In genomic region chr18:23226930-23227728, GRCh38 we compare ENCODE assay signal across 8 cellular contexts.
DNase-seq lines count a peak whose midpoint lies in the region; ATAC-seq and TF ChIP-seq lines count a peak whose summit lies in the region.

No MANE protein-coding gene starts in this region.

- H2BK120ac ChIP-seq in mesenchymal stem cell (ENCODE audit: low read depth, low read length): peak overlapping the region; percentile 6

- DNase-seq in A673 (ENCODE audit: low spot score) (peak; percentile 56), HK-2 (ENCODE audit: unreplicated experiment) (peak; percentile 7), choroid plexus epithelial cell (ENCODE audit: low read depth) (peak; percentile 84), mesenchymal stem cell (peak; percentile 96)

- no peak overlapping the region for H3K14ac ChIP-seq in mesenchymal stem cell (ENCODE audit: low read length in 2 of 2)

- peak overlapping the region; percentile 90 for H2AK5ac ChIP-seq in mesenchymal stem cell (ENCODE audit: low read length, severe bottlenecking)

- H3K4me3 ChIP-seq in A673 (ENCODE audit: low read depth, low read length, poor library complexity, severe bottlenecking) (no peak overlapping the region), choroid plexus epithelial cell (ENCODE audit: low read depth, low read length) (no peak overlapping the region), mesenchymal stem cell (ENCODE audit: insufficient read depth in 1 of 2, low read depth in 1 of 2, low read length in 2 of 2) (no peak overlapping the region)

- H3K4ac ChIP-seq in mesenchymal stem cell (ENCODE audit: low read depth in 1 of 2, low read length in 2 of 2): peak overlapping the region; percentile 9 to 63

- no peak overlapping the region for H4K91ac ChIP-seq in mesenchymal stem cell (ENCODE audit: low read length)

- intact Hi-C loops in A673 (cut with micrococcal nuclease; ENCODE audit: unreplicated experiment): loop anchor here (1.0 kb wide), 1 partner anchor 84 kb away; no protein-coding TSS in a partner anchor

- H3K27me3 ChIP-seq in A673 (replicated peaks; ENCODE audit: insufficient read depth, low read depth, low read length, poor library complexity) (no peaks in the 10 kb centered on the region), mesenchymal stem cell (ENCODE audit: control insufficient read depth in 1 of 2, insufficient read depth in 1 of 2, low read length in 2 of 2) (no peaks in the 10 kb centered on the region)

- no peak overlapping the region for H2BK5ac ChIP-seq in mesenchymal stem cell (ENCODE audit: low read depth, low read length, poor library complexity, severe bottlenecking)

- H3K4me1 ChIP-seq in A673 (ENCODE audit: insufficient read depth, low read length, poor library complexity, severe bottlenecking) (peaks cover 47% of the 10 kb centered on the region), mesenchymal stem cell (ENCODE audit: control insufficient read depth, insufficient read depth, low read depth, low read length) (peaks cover 19% of the 10 kb centered on the region)

- H3K23ac ChIP-seq in mesenchymal stem cell (ENCODE audit: low read length in 2 of 2): no peak overlapping the region

- H3K9ac ChIP-seq in mesenchymal stem cell (ENCODE audit: low read length): peak overlapping the region; percentile 72

- no TSS peak for BruUV-seq in A673 (replicated peaks; lab: Mats Ljungman, UMichigan)

- POLR2A ChIA-PET in A673 (lab: Charles Lee; ENCODE audit: low non-redundant PET): no interaction called here

- peak overlapping the region; percentile 64 to 93 for H2BK12ac ChIP-seq in mesenchymal stem cell (ENCODE audit: low read length in 2 of 2)

- H3K9me3 ChIP-seq in A673 (ENCODE audit: low read depth, low read length, poor library complexity, severe bottlenecking) (no peaks in the 10 kb centered on the region), mesenchymal stem cell (ENCODE audit: control insufficient read depth, low read length) (no peaks in the 10 kb centered on the region)

- H3K79me1 ChIP-seq in mesenchymal stem cell (replicated peaks; ENCODE audit: low read length, poor library complexity, severe bottlenecking): peaks cover 2% of the 10 kb centered on the region

- no peak overlapping the region for H4K8ac ChIP-seq in mesenchymal stem cell (ENCODE audit: low read length)

- CTCF ChIA-PET in A673 (lab: Charles Lee): interaction anchor here (1.1 kb wide), 1 partner anchor 20 kb away, joined by 4 read pairs; no protein-coding TSS in a partner anchor

- H3K27ac ChIP-seq in A673 (ENCODE audit: low read depth, low read length, poor library complexity, severe bottlenecking) (peak overlapping the region; percentile 4), mesenchymal stem cell (ENCODE audit: low read length, poor library complexity, severe bottlenecking) (peak overlapping the region; percentile 81)

- H3K18ac ChIP-seq in mesenchymal stem cell (ENCODE audit: low read depth in 1 of 2, low read length in 2 of 2): peak overlapping the region; percentile 8 to 80

- H3K4me2 ChIP-seq in mesenchymal stem cell (ENCODE audit: low read length, poor library complexity, severe bottlenecking): no peak overlapping the region

- ATAC-seq in HG03175 (IDR thresholded peaks at IDR 0.05; ENCODE audit: unreplicated experiment) (no peak), HG03196 (IDR thresholded peaks at IDR 0.05; ENCODE audit: unreplicated experiment) (no peak), HG03025 (IDR thresholded peaks at IDR 0.05; ENCODE audit: low FRiP score, unreplicated experiment) (no peak), HG03378 (IDR thresholded peaks at IDR 0.05; ENCODE audit: unreplicated experiment) (no peak)

- H2AFZ ChIP-seq in mesenchymal stem cell (ENCODE audit: low read depth, low read length): no peak overlapping the region

- H3K36me3 ChIP-seq in A673 (ENCODE audit: insufficient read depth, low read length, poor library complexity, severe bottlenecking) (no peaks in the 10 kb centered on the region), mesenchymal stem cell (ENCODE audit: control insufficient read depth in 1 of 2, insufficient read depth in 2 of 2, low read depth in 1 of 2, low read length in 2 of 2) (peaks cover 6 to 7% of the 10 kb centered on the region in 2 experiments)

- no peak overlapping the region for H2BK15ac ChIP-seq in mesenchymal stem cell (ENCODE audit: low read depth, poor library complexity, severe bottlenecking)

- 66% methylated on average over 10 of the region's 11 CpGs for WGBS in mesenchymal stem cell

- TF ChIP-seq CTCF in A673 (conservative IDR thresholded peaks at IDR 0.05; ENCODE audit: low read depth, low read length) (no peak), choroid plexus epithelial cell (conservative IDR thresholded peaks at IDR 0.05; ENCODE audit: low read depth, low read length) (no peak)

Comparison
In these comparisons a context has a peak if more than half of its experiments do, and no peak if none do; other contexts are left out.
1. DNase-seq: peak in every context shown above with its lines; median percentile 96 in mesenchymal stem cell; 84 in choroid plexus epithelial cell; 56 in A673; 7 in HK-2.